Comparison of ENCODE assay signal across 19 cellular contexts in genomic region chr6:167005350-167006159, GRCh38. TPM values are rescaled to one million over a fixed set of nuclear protein-coding genes. Genes with fewer than 3 reads are reported as not detected.
A peak's percentile ranks its signal among the peaks of the same experiment; 100 is the strongest.
DNase-seq lines count a peak whose midpoint lies in the region; ATAC-seq, FAIRE-seq and TF ChIP-seq lines count a peak whose summit lies in the region.
"Had no signal": no experiment of that assay in that cellular context is flagged by ENCODE, and none has a peak within 500 bp of the region (broad histone marks: within the 10 kb centered on the region; RNA-seq: fewer than 3 reads in every experiment).

No MANE protein-coding gene starts in this region.

- intact Hi-C loops in kidney (cut with DNase I), result no loop called here

- WGBS in small intestine, 3 donors, result 37 to 56% (median 49%) methylated on average over 12 of the region's 12 CpGs

- FAIRE-seq in kidney (lab: Jason Lieb, UNC) (no peak), small intestine (lab: Jason Lieb, UNC) (no peak)
- FAIRE-seq: islet of Langerhans had no signal

- TF ChIP-seq CTCF in kidney (IDR thresholded peaks at IDR 0.05; ENCODE audit: borderline replicate concordance, extremely low read depth, insufficient read depth), result no peak

- DNase-seq in DMS 273 (lab: John Stamatoyannopoulos, UW; ENCODE audit: unreplicated experiment), result peak; percentile 17
- no peak for DNase-seq in DMS 273 treated with DMSO at 0.1 percent for 48 hours (lab: John Stamatoyannopoulos, UW)
- peak; percentile 36 for DNase-seq in cerebellum (ENCODE audit: low spot score)
- DNase-seq in kidney, result peak; percentile 75
- peak; percentile 75 for DNase-seq in small intestine
- DNase-seq in stimulated activated CD4-positive, alpha-beta T cell treated with anti-CD3 and anti-CD28 coated beads, Interleukin-4, amount 100 ng/mL, for 24 hours, result no peak
- DNase-seq in NCI-H2107 treated with DMSO at 0.1 percent for 48 hours (lab: John Stamatoyannopoulos, UW; ENCODE audit: unreplicated experiment), result no peak
- DNase-seq: activated naive CD4-positive, alpha-beta T cell treated with anti-CD3 and anti-CD28 coated beads, Interleukin-2, amount 10 ng/mL, durations not matched to agents 7 days and 5 days; activated T-cell treated with anti-CD3 and anti-CD28 coated beads, Interleukin-2, amount 50 U/mL, for 1 hour; DMS153; NCI-H2029; NCI-H526 had no signal

- H3K4me1 ChIP-seq in kidney (ENCODE audit: control insufficient read depth in 1 of 2, insufficient read depth in 1 of 2, low read depth in 1 of 2, low read length in 2 of 2) (peaks cover 3 to 22% of the 10 kb centered on the region in 2 donors), small intestine (ENCODE audit: control insufficient read depth in 2 of 2, insufficient read depth in 1 of 2, low read depth in 1 of 2, low read length in 1 of 2) (peaks cover 6 to 8% of the 10 kb centered on the region in 2 donors)

- H3K27ac ChIP-seq in kidney (ENCODE audit: low read depth in 2 of 2, low read length in 2 of 2), result no peak overlapping the region
- H3K27ac ChIP-seq in small intestine (ENCODE audit: low read depth in 1 of 2, low read length in 1 of 2), result peak overlapping the region; percentile 26 to 32
- H3K27ac ChIP-seq: 22Rv1, BLaER1, dorsolateral prefrontal cortex, thoracic aorta had no signal

- H3K9ac ChIP-seq in kidney (ENCODE audit: low read length in 2 of 2), result no peak overlapping the region
- H3K9ac ChIP-seq: BLaER1 had no signal

- no peaks in the 10 kb centered on the region for H3K9me3 ChIP-seq in kidney (ENCODE audit: control insufficient read depth in 1 of 2, low read length in 2 of 2)
- no peaks in the 10 kb centered on the region for H3K9me3 ChIP-seq in small intestine (ENCODE audit: control insufficient read depth, low read depth)
- H3K9me3 ChIP-seq: BLaER1, thoracic aorta had no signal

- no peak for ATAC-seq in HG02884 (IDR thresholded peaks at IDR 0.05; ENCODE audit: unreplicated experiment)

- H3K27me3 ChIP-seq in small intestine (ENCODE audit: control insufficient read depth in 2 of 2, insufficient read depth in 2 of 2, low read length in 2 of 2), result no peaks in the 10 kb centered on the region
- H3K27me3 ChIP-seq: BLaER1, dorsolateral prefrontal cortex had no signal

- H3K36me3 ChIP-seq in kidney (ENCODE audit: control insufficient read depth in 1 of 2, insufficient read depth in 2 of 2, low read length in 2 of 2) (peaks cover 4 to 5% of the 10 kb centered on the region in 2 donors), small intestine (ENCODE audit: control insufficient read depth in 2 of 2, insufficient read depth in 2 of 2, low read length in 2 of 2) (peaks cover 0 to 8% of the 10 kb centered on the region in 2 donors)
- H3K36me3 ChIP-seq: thoracic aorta had no signal

- no peak overlapping the region for H3K4me3 ChIP-seq in kidney (ENCODE audit: low read length in 2 of 2)
- peak overlapping the region in 1 of 2 donors; percentile 15 for H3K4me3 ChIP-seq in small intestine (ENCODE audit: low read depth in 1 of 2, low read length in 2 of 2)
- H3K4me3 ChIP-seq: BLaER1, dorsolateral prefrontal cortex, smooth muscle cell, thoracic aorta had no signal

RNA-seq across cellular contexts. Expression of gene CEP43, which starts 6.4 kb away (rescaled TPM):
- total RNA-seq in cerebellum (36.0 TPM), kidney (17.9 TPM)
- polyA plus RNA-seq in kidney (ENCODE audit: insufficient read depth, low read depth, low replicate concordance) (17.8 TPM), small intestine (10 to 100 TPM in 2 of 3 donors, 1 to 10 TPM in 1; 8.4 to 23.5 (median 13.2) TPM)

RNA-seq across cellular contexts. Expression of gene RNASET2, which starts 49.2 kb away (rescaled TPM):
- 15.4 TPM for total RNA-seq in cerebellum
- 69.0 TPM for total RNA-seq in kidney
- 50.7 TPM for polyA plus RNA-seq in kidney (ENCODE audit: insufficient read depth, low read depth, low replicate concordance)
- polyA plus RNA-seq in small intestine, result 10 to 100 TPM; 25.7 to 41.9 (median 41.3) TPM

Comparison
In these comparisons a context has a peak if more than half of its experiments do, and no peak if none do; other contexts are left out.
1. DNase-seq: peak in DMS 273 (single experiment), cerebellum (single experiment), kidney (single experiment) and small intestine (single experiment); none in DMS 273 treated with DMSO at 0.1 percent for 48 hours (single experiment), stimulated activated CD4-positive, alpha-beta T cell treated with anti-CD3 and anti-CD28 coated beads, Interleukin-4, amount 100 ng/mL, for 24 hours (single experiment) and NCI-H2107 treated with DMSO at 0.1 percent for 48 hours (single experiment).
2. H3K27ac ChIP-seq: peak in small intestine (2 of 2); none in kidney (0 of 2).